ENCODE assay signal across 27 cellular contexts in genomic region chr6:163474581-163474980, GRCh38.
DNase-seq lines count a peak whose midpoint lies in the region; ATAC-seq, FAIRE-seq and TF ChIP-seq lines count a peak whose summit lies in the region.
"Had no signal": no experiment of that assay in that cellular context is flagged by ENCODE, and none has a peak within 500 bp of the region (broad histone marks: within the 10 kb centered on the region; RNA-seq: fewer than 3 reads in every experiment).

No MANE protein-coding gene starts in this region.

- peak; percentile 55 for FAIRE-seq in K562 (lab: Jason Lieb, UNC)
- no peak for FAIRE-seq in HTR-8/SVneo (lab: Jason Lieb, UNC)
- FAIRE-seq: GM12892 had no signal

- CTCF ChIA-PET in K562 (lab: Yijun Ruan, JAX; ENCODE audit: low intra/inter-chr PET ratio): no interaction called here

- TF ChIP-seq EP300 in K562 (IDR thresholded peaks at IDR 0.05; ENCODE audit: low read length) (no peak), transverse colon (IDR thresholded peaks at IDR 0.05; ENCODE audit: low read depth) (no peak)

- H3K9me1 ChIP-seq in K562 (ENCODE audit: control insufficient read depth, insufficient read depth, low read length): no peaks in the 10 kb centered on the region

- WGBS in K562 (ENCODE audit: insufficient coverage, low coverage, missing lambda C conversion rate): 21% methylated on average over 2 of the region's 2 CpGs
- whole genome bisulfite sequencing in smooth muscle cell (ENCODE audit: low lambda C conversion rate): 42% methylated on average over 2 of the region's 2 CpGs
- 70 to 84% methylated on average over 2 of the region's 2 CpGs for WGBS in transverse colon (ENCODE audit: low coverage in 1 of 2), 2 donors

- H3K9me3 ChIP-seq in left ventricle myocardium inferior (replicated peaks): peaks cover 18% of the 10 kb centered on the region
- peaks cover 6% of the 10 kb centered on the region for H3K9me3 ChIP-seq in K562 (replicated peaks; ENCODE audit: control insufficient read depth, insufficient read depth, low read depth, low read length)
- peaks cover 12% of the 10 kb centered on the region for H3K9me3 ChIP-seq in smooth muscle cell (replicated peaks; ENCODE audit: low read depth)
- peaks cover 4 to 14% of the 10 kb centered on the region in 2 donors for H3K9me3 ChIP-seq in transverse colon

- H3K4me1 ChIP-seq in left ventricle myocardium inferior (peaks cover 90% of the 10 kb centered on the region), K562 (replicated peaks in 1 of 2; ENCODE audit: control insufficient read depth in 2 of 2, insufficient read depth in 2 of 2, low read length in 2 of 2) (0 out of 5 replicates have a peak, but pooled peaks cover 0 to 6% of the 10 kb centered on the region in 2 experiments), smooth muscle cell (ENCODE audit: low read depth) (no peaks in the 10 kb centered on the region), transverse colon (no peaks in the 10 kb centered on the region)

- no peak for TF ChIP-seq RAD21 in K562 (CRISPR knock-in tag; conservative IDR thresholded peaks at IDR 0.05 in 1 of 2, IDR thresholded peaks at IDR 0.05 in 1 of 2)

- H3K27ac ChIP-seq in left ventricle myocardium inferior (replicated peaks): peak overlapping the region; percentile 6
- H3K27ac ChIP-seq in K562 (ENCODE audit: extremely low read depth, low read depth, low read length): no peak overlapping the region
- H3K27ac ChIP-seq in smooth muscle cell (ENCODE audit: low read depth): no peak overlapping the region
- H3K27ac ChIP-seq in transverse colon: no peak overlapping the region
- H3K27ac ChIP-seq: 22Rv1, C4-2B, KMS-11, PC-9, SK-N-MC had no signal

- H3K36me3 ChIP-seq in left ventricle myocardium inferior (peaks cover 36% of the 10 kb centered on the region), K562 (ENCODE audit: control insufficient read depth, insufficient read depth, low read length) (peaks cover 22% of the 10 kb centered on the region), smooth muscle cell (ENCODE audit: low read depth) (peaks cover 17% of the 10 kb centered on the region), transverse colon (peaks cover 0 to 9% (median 0%) of the 10 kb centered on the region in 4 donors)

- no peak overlapping the region for H3K9ac ChIP-seq in K562 (ENCODE audit: insufficient read depth in 1 of 2, low read depth in 2 of 2, low read length in 2 of 2)
- H3K9ac ChIP-seq in smooth muscle cell (ENCODE audit: low read depth): no peak overlapping the region
- H3K9ac ChIP-seq: KMS-11 had no signal

- POLR2A ChIA-PET in K562 (lab: Yijun Ruan, JAX): no interaction called here

- H4K20me1 ChIP-seq in K562 (replicated peaks; ENCODE audit: control insufficient read depth, insufficient read depth, low read length) (peaks cover 3% of the 10 kb centered on the region; the same call in 1 of the 2 replicates), smooth muscle cell (ENCODE audit: low read depth) (peaks cover 70% of the 10 kb centered on the region)

- H3K4me3 ChIP-seq in left ventricle myocardium inferior (no peak overlapping the region), K562 (no peak overlapping the region), smooth muscle cell (no peak overlapping the region), transverse colon (no peak overlapping the region)
- H3K4me3 ChIP-seq: HAP-1, PC-9, SK-N-MC had no signal

- TF ChIP-seq CTCF in left ventricle myocardium inferior (IDR thresholded peaks at IDR 0.05; ENCODE audit: borderline replicate concordance): no peak
- TF ChIP-seq CTCF in K562 (IDR thresholded peaks at IDR 0.05 in 2 of 3, conservative IDR thresholded peaks at IDR 0.05 in 1 of 3; ENCODE audit: insufficient read depth in 2 of 3, low read depth in 1 of 3, low read length in 3 of 3): no peak
- no peak for TF ChIP-seq CTCF in smooth muscle cell (IDR thresholded peaks at IDR 0.05; ENCODE audit: borderline replicate concordance, insufficient read depth, poor library complexity, severe bottlenecking)
- TF ChIP-seq CTCF in transverse colon (IDR thresholded peaks at IDR 0.05): no peak

- H2AFZ ChIP-seq in K562 (ENCODE audit: low read depth, low read length): no peak overlapping the region
- no peak overlapping the region for H2AFZ ChIP-seq in smooth muscle cell (ENCODE audit: low read depth)
- H2AFZ ChIP-seq: PC-9 had no signal

- H3K79me2 ChIP-seq in K562 (ENCODE audit: control insufficient read depth, insufficient read depth, low read length): peaks cover 94% of the 10 kb centered on the region
- H3K79me2 ChIP-seq in smooth muscle cell (ENCODE audit: low read depth): peaks cover 97% of the 10 kb centered on the region

- TF ChIP-seq POLR2A in K562 (conservative IDR thresholded peaks at IDR 0.05) (no peak), transverse colon (IDR thresholded peaks at IDR 0.05) (no peak)

- H3K27me3 ChIP-seq in left ventricle myocardium inferior (ENCODE audit: low read depth) (no peaks in the 10 kb centered on the region), K562 (ENCODE audit: control insufficient read depth in 2 of 2, insufficient read depth in 2 of 2, low read length in 2 of 2) (no peaks in the 10 kb centered on the region), smooth muscle cell (ENCODE audit: low read depth) (no peaks in the 10 kb centered on the region), transverse colon (no peaks in the 10 kb centered on the region)

- DNase-seq in DMS 273 (lab: John Stamatoyannopoulos, UW; ENCODE audit: unreplicated experiment) (peak; percentile 1), DMS 273 treated with DMSO at 0.1 percent for 48 hours (lab: John Stamatoyannopoulos, UW) (no peak), left ventricle myocardium inferior (no peak), cardiac septum (ENCODE audit: low spot score) (no peak), K562 (ENCODE audit: extremely low read depth in 1 of 4, low spot score in 3 of 4) (peak in 1 of 4 experiments; percentile 19), smooth muscle cell (lab: John Stamatoyannopoulos, UW; ENCODE audit: unreplicated experiment) (no peak), HTR-8/SVneo (ENCODE audit: insufficient read length, low spot score) (no peak), transverse colon (no peak)
- DNase-seq: CD8-positive, alpha-beta T cell; DMS153; DND-41; GOT3; IMR-90; NCI-H1092; NCI-H1417 treated with DMSO at 0.1 percent for 48 hours; NCI-H1694 treated with DMSO at 0.1 percent for 48 hours; NCI-H2081; NCI-H446; NCI-H524 treated with DMSO at 0.1 percent for 48 hours; PC-9; SHP77 had no signal

- no peak overlapping the region for H3K4me2 ChIP-seq in K562 (ENCODE audit: insufficient read depth, low read length)
- H3K4me2 ChIP-seq in smooth muscle cell: peak overlapping the region; percentile 9
- H3K4me2 ChIP-seq: KMS-11, PC-9 had no signal

- in situ Hi-C loops in K562 (cut with MboI) (no loop called here), transverse colon (cut with MboI; ENCODE audit: low pct_ligation_motif_present in 1 of 4, low pct_unique_long_range_greater_than_20kb in 1 of 4, low sequenced_read_pairs in 3 of 4) (no loop called here)

- intact Hi-C loops in left ventricle myocardium inferior (cut with micrococcal nuclease) (no loop called here), cardiac septum (cut with DNase I) (no loop called here), K562 (cut with micrococcal nuclease) (no loop called here), transverse colon (cut with DNase I; ENCODE audit: low total_unique reads) (no loop called here)

- no TSS peak for BruUV-seq in K562 (replicated peaks; lab: Mats Ljungman, UMichigan)

- H3F3A ChIP-seq in smooth muscle cell (ENCODE audit: low read depth): peaks cover 3% of the 10 kb centered on the region

- ATAC-seq in K562: peak; percentile 70
- ATAC-seq: CD8-positive, alpha-beta T cell had no signal

TF ChIP-seq in K562, 482 proteins besides CTCF, POLR2A, EP300 and RAD21 (continues in another document):
- no peak for TF ChIP-seq TBL1XR1 (IDR thresholded peaks at IDR 0.05; ENCODE audit: low read length in 2 of 2)
- no peak for TF ChIP-seq ZNF75A (CRISPR knock-in tag; IDR thresholded peaks at IDR 0.05)
- no peak for TF ChIP-seq SNAPC5 (CRISPR knock-in tag; IDR thresholded peaks at IDR 0.05)
- peak; percentile 61; the same call in 1 of the 2 replicates for TF ChIP-seq ZNF384 (IDR thresholded peaks at IDR 0.05; ENCODE audit: low read depth, low read length)
- no peak for TF ChIP-seq NELFE (IDR thresholded peaks at IDR 0.05; ENCODE audit: insufficient read depth, insufficient read length)
- TF ChIP-seq TSHZ1 (CRISPR knock-in tag; IDR thresholded peaks at IDR 0.05): no peak
